1 cellular context compared by ENCODE assay signal in the genomic region with DNA sequence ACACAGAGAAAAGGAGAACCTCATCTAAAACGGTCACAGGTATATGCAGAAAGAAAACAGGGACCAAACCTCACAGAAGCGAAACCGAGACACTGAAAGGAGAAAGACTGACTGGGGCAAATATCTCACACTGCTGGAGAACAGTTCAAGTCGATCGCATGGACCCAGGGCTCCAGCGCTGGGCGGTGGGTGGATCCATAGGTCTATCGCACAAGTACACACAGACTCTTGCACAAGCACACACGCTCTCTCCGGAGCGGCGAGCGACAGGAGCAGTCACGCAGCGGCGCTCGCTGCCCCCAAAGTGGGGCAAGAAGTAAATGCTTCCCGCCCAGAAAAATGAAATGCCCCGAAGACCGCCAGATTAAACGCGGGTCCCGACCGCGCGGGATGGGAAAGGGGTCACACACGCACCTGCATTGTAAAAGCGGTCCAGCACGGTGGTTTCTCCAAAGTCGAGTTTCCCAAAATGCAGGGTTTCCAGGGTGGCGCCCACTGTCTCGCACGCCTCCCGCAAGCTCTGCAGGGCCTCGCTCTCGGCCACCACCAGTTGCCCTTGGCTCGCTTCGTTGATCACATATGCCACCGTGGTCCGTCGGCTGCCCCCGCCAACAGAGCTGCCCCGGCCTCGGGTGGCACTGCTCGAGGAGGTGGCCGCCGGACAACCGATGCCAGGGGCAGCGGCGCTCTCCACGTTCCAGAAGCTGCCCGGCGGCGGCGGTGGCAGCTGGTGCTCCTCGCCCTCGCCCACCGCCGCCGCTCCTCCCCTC.
A peak's percentile ranks its signal among the peaks of the same experiment; 100 is the strongest.
TF ChIP-seq lines count a peak whose summit lies in the region.

No MANE protein-coding gene starts in this region.

TF ChIP-seq in HEK293, 187 proteins besides CTCF, POLR2A, EP300 and RAD21 (continued from another document):
- TF ChIP-seq, protein P1, sequence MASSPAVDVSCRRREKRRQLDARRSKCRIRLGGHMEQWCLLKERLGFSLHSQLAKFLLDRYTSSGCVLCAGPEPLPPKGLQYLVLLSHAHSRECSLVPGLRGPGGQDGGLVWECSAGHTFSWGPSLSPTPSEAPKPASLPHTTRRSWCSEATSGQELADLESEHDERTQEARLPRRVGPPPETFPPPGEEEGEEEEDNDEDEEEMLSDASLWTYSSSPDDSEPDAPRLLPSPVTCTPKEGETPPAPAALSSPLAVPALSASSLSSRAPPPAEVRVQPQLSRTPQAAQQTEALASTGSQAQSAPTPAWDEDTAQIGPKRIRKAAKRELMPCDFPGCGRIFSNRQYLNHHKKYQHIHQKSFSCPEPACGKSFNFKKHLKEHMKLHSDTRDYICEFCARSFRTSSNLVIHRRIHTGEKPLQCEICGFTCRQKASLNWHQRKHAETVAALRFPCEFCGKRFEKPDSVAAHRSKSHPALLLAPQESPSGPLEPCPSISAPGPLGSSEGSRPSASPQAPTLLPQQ (tag by site-specific recombination; IDR thresholded peaks at IDR 0.05), result peak; percentile 47; the same call in 1 of the 2 replicates
- TF ChIP-seq, protein P2, sequence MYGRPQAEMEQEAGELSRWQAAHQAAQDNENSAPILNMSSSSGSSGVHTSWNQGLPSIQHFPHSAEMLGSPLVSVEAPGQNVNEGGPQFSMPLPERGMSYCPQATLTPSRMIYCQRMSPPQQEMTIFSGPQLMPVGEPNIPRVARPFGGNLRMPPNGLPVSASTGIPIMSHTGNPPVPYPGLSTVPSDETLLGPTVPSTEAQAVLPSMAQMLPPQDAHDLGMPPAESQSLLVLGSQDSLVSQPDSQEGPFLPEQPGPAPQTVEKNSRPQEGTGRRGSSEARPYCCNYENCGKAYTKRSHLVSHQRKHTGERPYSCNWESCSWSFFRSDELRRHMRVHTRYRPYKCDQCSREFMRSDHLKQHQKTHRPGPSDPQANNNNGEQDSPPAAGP (tag by site-specific recombination; IDR thresholded peaks at IDR 0.05), result no peak; the same call in 1 of the 2 replicates
- TF ChIP-seq ZNF2 (tag by site-specific recombination; IDR thresholded peaks at IDR 0.05) (peak; percentile 75), SCRT2 (tag by site-specific recombination; IDR thresholded peaks at IDR 0.05) (peak; percentile 94), ZNF174 (tag by site-specific recombination; IDR thresholded peaks at IDR 0.05) (no peak), BCL11B (tag by site-specific recombination; IDR thresholded peaks at IDR 0.05; ENCODE audit: low read depth) (no peak), ZIC2 (tag by site-specific recombination; IDR thresholded peaks at IDR 0.05) (peak; percentile 26), TRIM28 (IDR thresholded peaks at IDR 0.05; ENCODE audit: borderline replicate concordance, low read length) (peak; percentile 83), ZNF133 (tag by site-specific recombination; IDR thresholded peaks at IDR 0.05) (0 out of 2 replicates have a peak, but pooled peaks have one; percentile 8), ZNF660 (tag by site-specific recombination; IDR thresholded peaks at IDR 0.05) (peak; percentile 48; the same call in 1 of the 2 replicates), ZNF610 (tag by site-specific recombination; IDR thresholded peaks at IDR 0.05; ENCODE audit: borderline replicate concordance) (peak; percentile 64; the same call in 1 of the 2 replicates), KLF8 (tag by site-specific recombination; IDR thresholded peaks at IDR 0.05) (peak; percentile 48), ZNF837 (tag by site-specific recombination; IDR thresholded peaks at IDR 0.05) (peak; percentile 57; the same call in 1 of the 2 replicates), ZNF324 (tag by site-specific recombination; IDR thresholded peaks at IDR 0.05) (0 out of 2 replicates have a peak, but pooled peaks have one; percentile 13), ZBTB17 (tag by site-specific recombination; IDR thresholded peaks at IDR 0.05) (peak; percentile 95), ZNF335 (tag by site-specific recombination; conservative IDR thresholded peaks at IDR 0.05) (peak; percentile 88), KLF7 (tag by site-specific recombination; IDR thresholded peaks at IDR 0.05; ENCODE audit: borderline replicate concordance) (no peak), SALL2 (tag by site-specific recombination; IDR thresholded peaks at IDR 0.05; ENCODE audit: borderline replicate concordance) (no peak), ZBTB48 (tag by site-specific recombination; IDR thresholded peaks at IDR 0.05) (0 out of 2 replicates have a peak, but pooled peaks have one; percentile 11), ZNF768 (tag by site-specific recombination; IDR thresholded peaks at IDR 0.05) (no peak), SP7 (tag by site-specific recombination; IDR thresholded peaks at IDR 0.05) (no peak; the same call in 1 of the 2 replicates), ZNF629 (tag by site-specific recombination; IDR thresholded peaks at IDR 0.05) (peak; percentile 49; the same call in 1 of the 2 replicates), ZXDB (tag by site-specific recombination; IDR thresholded peaks at IDR 0.05) (peak; percentile 58; the same call in 1 of the 2 replicates), ZBTB7A (tag by site-specific recombination; IDR thresholded peaks at IDR 0.05; ENCODE audit: low read depth) (0 out of 2 replicates have a peak, but pooled peaks have one; percentile 64), ZNF701 (tag by site-specific recombination; IDR thresholded peaks at IDR 0.05) (no peak), ZNF600 (tag by site-specific recombination; IDR thresholded peaks at IDR 0.05) (peak; percentile 59; the same call in 1 of the 2 replicates), ZSCAN30 (tag by site-specific recombination; IDR thresholded peaks at IDR 0.05) (peak; percentile 48; the same call in 1 of the 2 replicates), ZNF16 (tag by site-specific recombination; IDR thresholded peaks at IDR 0.05; ENCODE audit: low read depth) (no peak), YY1 (tag by site-specific recombination; IDR thresholded peaks at IDR 0.05) (0 out of 2 replicates have a peak, but pooled peaks have one; percentile 7)
- TF ChIP-seq, protein P3, sequence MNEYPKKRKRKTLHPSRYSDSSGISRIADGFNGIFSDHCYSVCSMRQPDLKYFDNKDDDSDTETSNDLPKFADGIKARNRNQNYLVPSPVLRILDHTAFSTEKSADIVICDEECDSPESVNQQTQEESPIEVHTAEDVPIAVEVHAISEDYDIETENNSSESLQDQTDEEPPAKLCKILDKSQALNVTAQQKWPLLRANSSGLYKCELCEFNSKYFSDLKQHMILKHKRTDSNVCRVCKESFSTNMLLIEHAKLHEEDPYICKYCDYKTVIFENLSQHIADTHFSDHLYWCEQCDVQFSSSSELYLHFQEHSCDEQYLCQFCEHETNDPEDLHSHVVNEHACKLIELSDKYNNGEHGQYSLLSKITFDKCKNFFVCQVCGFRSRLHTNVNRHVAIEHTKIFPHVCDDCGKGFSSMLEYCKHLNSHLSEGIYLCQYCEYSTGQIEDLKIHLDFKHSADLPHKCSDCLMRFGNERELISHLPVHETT (tag by site-specific recombination; IDR thresholded peaks at IDR 0.05), result no peak; the same call in 1 of the 2 replicates
- TF ChIP-seq, protein P4, sequence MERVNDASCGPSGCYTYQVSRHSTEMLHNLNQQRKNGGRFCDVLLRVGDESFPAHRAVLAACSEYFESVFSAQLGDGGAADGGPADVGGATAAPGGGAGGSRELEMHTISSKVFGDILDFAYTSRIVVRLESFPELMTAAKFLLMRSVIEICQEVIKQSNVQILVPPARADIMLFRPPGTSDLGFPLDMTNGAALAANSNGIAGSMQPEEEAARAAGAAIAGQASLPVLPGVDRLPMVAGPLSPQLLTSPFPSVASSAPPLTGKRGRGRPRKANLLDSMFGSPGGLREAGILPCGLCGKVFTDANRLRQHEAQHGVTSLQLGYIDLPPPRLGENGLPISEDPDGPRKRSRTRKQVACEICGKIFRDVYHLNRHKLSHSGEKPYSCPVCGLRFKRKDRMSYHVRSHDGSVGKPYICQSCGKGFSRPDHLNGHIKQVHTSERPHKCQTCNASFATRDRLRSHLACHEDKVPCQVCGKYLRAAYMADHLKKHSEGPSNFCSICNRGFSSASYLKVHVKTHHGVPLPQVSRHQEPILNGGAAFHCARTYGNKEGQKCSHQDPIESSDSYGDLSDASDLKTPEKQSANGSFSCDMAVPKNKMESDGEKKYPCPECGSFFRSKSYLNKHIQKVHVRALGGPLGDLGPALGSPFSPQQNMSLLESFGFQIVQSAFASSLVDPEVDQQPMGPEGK (tag by site-specific recombination; IDR thresholded peaks at IDR 0.05), result peak; percentile 75
- TF ChIP-seq, protein P5, sequence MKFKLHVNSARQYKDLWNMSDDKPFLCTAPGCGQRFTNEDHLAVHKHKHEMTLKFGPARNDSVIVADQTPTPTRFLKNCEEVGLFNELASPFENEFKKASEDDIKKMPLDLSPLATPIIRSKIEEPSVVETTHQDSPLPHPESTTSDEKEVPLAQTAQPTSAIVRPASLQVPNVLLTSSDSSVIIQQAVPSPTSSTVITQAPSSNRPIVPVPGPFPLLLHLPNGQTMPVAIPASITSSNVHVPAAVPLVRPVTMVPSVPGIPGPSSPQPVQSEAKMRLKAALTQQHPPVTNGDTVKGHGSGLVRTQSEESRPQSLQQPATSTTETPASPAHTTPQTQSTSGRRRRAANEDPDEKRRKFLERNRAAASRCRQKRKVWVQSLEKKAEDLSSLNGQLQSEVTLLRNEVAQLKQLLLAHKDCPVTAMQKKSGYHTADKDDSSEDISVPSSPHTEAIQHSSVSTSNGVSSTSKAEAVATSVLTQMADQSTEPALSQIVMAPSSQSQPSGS (tag by site-specific recombination; IDR thresholded peaks at IDR 0.05; ENCODE audit: low read depth), result no peak
- TF ChIP-seq, protein P6, sequence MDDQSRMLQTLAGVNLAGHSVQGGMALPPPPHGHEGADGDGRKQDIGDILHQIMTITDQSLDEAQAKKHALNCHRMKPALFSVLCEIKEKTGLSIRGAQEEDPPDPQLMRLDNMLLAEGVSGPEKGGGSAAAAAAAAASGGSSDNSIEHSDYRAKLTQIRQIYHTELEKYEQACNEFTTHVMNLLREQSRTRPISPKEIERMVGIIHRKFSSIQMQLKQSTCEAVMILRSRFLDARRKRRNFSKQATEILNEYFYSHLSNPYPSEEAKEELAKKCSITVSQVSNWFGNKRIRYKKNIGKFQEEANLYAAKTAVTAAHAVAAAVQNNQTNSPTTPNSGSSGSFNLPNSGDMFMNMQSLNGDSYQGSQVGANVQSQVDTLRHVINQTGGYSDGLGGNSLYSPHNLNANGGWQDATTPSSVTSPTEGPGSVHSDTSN (CRISPR knock-in tag; IDR thresholded peaks at IDR 0.05), result peak; percentile 20; the same call in 1 of the 2 replicates
- TF ChIP-seq, protein P7, sequence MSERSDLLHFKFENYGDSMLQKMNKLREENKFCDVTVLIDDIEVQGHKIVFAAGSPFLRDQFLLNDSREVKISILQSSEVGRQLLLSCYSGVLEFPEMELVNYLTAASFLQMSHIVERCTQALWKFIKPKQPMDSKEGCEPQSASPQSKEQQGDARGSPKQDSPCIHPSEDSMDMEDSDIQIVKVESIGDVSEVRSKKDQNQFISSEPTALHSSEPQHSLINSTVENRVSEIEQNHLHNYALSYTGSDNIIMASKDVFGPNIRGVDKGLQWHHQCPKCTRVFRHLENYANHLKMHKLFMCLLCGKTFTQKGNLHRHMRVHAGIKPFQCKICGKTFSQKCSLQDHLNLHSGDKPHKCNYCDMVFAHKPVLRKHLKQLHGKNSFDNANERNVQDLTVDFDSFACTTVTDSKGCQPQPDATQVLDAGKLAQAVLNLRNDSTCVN (tag by site-specific recombination; optimal IDR thresholded peaks at IDR 0.05), result peak; percentile 73
- TF ChIP-seq, protein P8, sequence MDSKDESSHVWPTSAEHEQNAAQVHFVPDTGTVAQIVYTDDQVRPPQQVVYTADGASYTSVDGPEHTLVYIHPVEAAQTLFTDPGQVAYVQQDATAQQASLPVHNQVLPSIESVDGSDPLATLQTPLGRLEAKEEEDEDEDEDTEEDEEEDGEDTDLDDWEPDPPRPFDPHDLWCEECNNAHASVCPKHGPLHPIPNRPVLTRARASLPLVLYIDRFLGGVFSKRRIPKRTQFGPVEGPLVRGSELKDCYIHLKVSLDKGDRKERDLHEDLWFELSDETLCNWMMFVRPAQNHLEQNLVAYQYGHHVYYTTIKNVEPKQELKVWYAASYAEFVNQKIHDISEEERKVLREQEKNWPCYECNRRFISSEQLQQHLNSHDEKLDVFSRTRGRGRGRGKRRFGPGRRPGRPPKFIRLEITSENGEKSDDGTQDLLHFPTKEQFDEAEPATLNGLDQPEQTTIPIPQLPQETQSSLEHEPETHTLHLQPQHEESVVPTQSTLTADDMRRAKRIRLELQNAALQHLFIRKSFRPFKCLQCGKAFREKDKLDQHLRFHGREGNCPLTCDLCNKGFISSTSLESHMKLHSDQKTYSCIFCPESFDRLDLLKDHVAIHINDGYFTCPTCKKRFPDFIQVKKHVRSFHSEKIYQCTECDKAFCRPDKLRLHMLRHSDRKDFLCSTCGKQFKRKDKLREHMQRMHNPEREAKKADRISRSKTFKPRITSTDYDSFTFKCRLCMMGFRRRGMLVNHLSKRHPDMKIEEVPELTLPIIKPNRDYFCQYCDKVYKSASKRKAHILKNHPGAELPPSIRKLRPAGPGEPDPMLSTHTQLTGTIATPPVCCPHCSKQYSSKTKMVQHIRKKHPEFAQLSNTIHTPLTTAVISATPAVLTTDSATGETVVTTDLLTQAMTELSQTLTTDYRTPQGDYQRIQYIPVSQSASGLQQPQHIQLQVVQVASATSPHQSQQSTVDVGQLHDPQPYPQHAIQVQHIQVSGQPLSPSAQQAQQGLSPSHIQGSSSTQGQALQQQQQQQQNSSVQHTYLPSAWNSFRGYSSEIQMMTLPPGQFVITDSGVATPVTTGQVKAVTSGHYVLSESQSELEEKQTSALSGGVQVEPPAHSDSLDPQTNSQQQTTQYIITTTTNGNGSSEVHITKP (tag by site-specific recombination; IDR thresholded peaks at IDR 0.05), result peak; percentile 82
- TF ChIP-seq, protein P9, sequence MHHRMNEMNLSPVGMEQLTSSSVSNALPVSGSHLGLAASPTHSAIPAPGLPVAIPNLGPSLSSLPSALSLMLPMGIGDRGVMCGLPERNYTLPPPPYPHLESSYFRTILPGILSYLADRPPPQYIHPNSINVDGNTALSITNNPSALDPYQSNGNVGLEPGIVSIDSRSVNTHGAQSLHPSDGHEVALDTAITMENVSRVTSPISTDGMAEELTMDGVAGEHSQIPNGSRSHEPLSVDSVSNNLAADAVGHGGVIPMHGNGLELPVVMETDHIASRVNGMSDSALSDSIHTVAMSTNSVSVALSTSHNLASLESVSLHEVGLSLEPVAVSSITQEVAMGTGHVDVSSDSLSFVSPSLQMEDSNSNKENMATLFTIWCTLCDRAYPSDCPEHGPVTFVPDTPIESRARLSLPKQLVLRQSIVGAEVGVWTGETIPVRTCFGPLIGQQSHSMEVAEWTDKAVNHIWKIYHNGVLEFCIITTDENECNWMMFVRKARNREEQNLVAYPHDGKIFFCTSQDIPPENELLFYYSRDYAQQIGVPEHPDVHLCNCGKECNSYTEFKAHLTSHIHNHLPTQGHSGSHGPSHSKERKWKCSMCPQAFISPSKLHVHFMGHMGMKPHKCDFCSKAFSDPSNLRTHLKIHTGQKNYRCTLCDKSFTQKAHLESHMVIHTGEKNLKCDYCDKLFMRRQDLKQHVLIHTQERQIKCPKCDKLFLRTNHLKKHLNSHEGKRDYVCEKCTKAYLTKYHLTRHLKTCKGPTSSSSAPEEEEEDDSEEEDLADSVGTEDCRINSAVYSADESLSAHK (tag by site-specific recombination; IDR thresholded peaks at IDR 0.05), result peak; percentile 16; the same call in 1 of the 2 replicates
- TF ChIP-seq, protein P10, sequence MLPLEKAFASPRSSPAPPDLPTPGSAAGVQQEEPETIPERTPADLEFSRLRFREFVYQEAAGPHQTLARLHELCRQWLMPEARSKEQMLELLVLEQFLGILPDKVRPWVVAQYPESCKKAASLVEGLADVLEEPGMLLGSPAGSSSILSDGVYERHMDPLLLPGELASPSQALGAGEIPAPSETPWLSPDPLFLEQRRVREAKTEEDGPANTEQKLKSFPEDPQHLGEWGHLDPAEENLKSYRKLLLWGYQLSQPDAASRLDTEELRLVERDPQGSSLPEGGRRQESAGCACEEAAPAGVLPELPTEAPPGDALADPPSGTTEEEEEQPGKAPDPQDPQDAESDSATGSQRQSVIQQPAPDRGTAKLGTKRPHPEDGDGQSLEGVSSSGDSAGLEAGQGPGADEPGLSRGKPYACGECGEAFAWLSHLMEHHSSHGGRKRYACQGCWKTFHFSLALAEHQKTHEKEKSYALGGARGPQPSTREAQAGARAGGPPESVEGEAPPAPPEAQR (tag by site-specific recombination; IDR thresholded peaks at IDR 0.05), result no peak
